14 cellular contexts compared by ENCODE assay signal in the genomic region with DNA sequence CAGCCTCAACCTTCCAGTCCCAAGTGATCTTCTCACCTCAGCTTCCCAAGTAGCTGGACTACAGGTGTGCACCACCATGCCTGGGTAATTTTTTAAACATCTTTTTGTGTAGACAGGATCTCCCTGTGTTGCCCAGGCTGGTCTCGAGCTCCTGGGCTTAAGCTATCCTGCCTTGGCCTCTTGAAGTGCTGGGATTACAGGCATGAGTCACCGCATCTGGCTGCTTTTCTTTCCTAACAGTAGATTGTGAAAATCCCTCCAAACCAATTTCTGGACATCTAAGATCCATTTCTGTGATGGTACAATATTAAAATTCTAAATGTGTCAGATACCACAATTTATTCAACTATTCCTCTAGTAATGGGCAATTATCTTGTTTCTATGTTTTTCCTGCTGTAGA. TPM values are rescaled to one million over a fixed set of nuclear protein-coding genes. Genes with fewer than 3 reads are reported as not detected.
A peak's percentile ranks its signal among the peaks of the same experiment; 100 is the strongest.
DNase-seq lines count a peak whose midpoint lies in the region; ATAC-seq and TF ChIP-seq lines count a peak whose summit lies in the region.
"Had no signal": no experiment of that assay in that cellular context is flagged by ENCODE, and none has a peak within 500 bp of the region (broad histone marks: within the 10 kb centered on the region; RNA-seq: fewer than 3 reads in every experiment).

No MANE protein-coding gene starts in this region.

- ATAC-seq in GM18502 (IDR thresholded peaks at IDR 0.05; ENCODE audit: poor library complexity, unreplicated experiment), result no peak
- ATAC-seq: activated CD8-positive, alpha-beta memory T cell treated with anti-CD3 and anti-CD28 coated beads, Interleukin-2, amount 10 ng/mL, durations not matched to agents 7 days and 5 days had no signal

- no peaks in the 10 kb centered on the region for H3K27me3 ChIP-seq in dorsolateral prefrontal cortex
- H3K27me3 ChIP-seq: BLaER1, sigmoid colon, SJSA1 had no signal

- peaks cover 0 to 2% (median 0%) of the 10 kb centered on the region in 3 donors for H3K27me3 Mint-ChIP-seq in immature natural killer cell (ENCODE audit: low read depth in 3 of 3)
- H3K27me3 Mint-ChIP-seq: activated CD8-positive, alpha-beta memory T cell treated with anti-CD3 and anti-CD28 coated beads, Interleukin-2, amount 10 ng/mL, durations not matched to agents 7 days and 5 days; activated naive CD8-positive, alpha-beta T cell treated with anti-CD3 and anti-CD28 coated beads, Interleukin-2, amount 10 ng/mL, durations not matched to agents 7 days and 5 days; stimulated activated naive CD8-positive, alpha-beta T cell treated with anti-CD3 and anti-CD28 coated beads, Interleukin-15, Interleukin-2, amounts not matched to agents 100 ng/mL and 50 ng/mL, for 24 hours had no signal

- H3K4me3 Mint-ChIP-seq in immature natural killer cell, result peak overlapping the region; percentile 81 to 93 (median 84)
- H3K4me3 Mint-ChIP-seq: activated CD8-positive, alpha-beta memory T cell treated with anti-CD3 and anti-CD28 coated beads, Interleukin-2, amount 10 ng/mL, durations not matched to agents 7 days and 5 days; activated naive CD8-positive, alpha-beta T cell treated with anti-CD3 and anti-CD28 coated beads, Interleukin-2, amount 10 ng/mL, durations not matched to agents 7 days and 5 days; stimulated activated naive CD8-positive, alpha-beta T cell treated with anti-CD3 and anti-CD28 coated beads, Interleukin-15, Interleukin-2, amounts not matched to agents 100 ng/mL and 50 ng/mL, for 24 hours had no signal

- peak overlapping the region; percentile 76 to 97 (median 88) for H3K27ac Mint-ChIP-seq in immature natural killer cell
- H3K27ac Mint-ChIP-seq: activated CD8-positive, alpha-beta memory T cell treated with anti-CD3 and anti-CD28 coated beads, Interleukin-2, amount 10 ng/mL, durations not matched to agents 7 days and 5 days; activated naive CD8-positive, alpha-beta T cell treated with anti-CD3 and anti-CD28 coated beads, Interleukin-2, amount 10 ng/mL, durations not matched to agents 7 days and 5 days; stimulated activated naive CD8-positive, alpha-beta T cell treated with anti-CD3 and anti-CD28 coated beads, Interleukin-15, Interleukin-2, amounts not matched to agents 100 ng/mL and 50 ng/mL, for 24 hours had no signal

- H3K4me3 ChIP-seq in AG10803 (ENCODE audit: low read length) (no peak overlapping the region), astrocyte of the spinal cord (ENCODE audit: low read depth, low read length) (no peak overlapping the region), dorsolateral prefrontal cortex (no peak overlapping the region)
- H3K4me3 ChIP-seq: BLaER1, sigmoid colon, SJSA1 had no signal

- no peak overlapping the region for H3K27ac ChIP-seq in dorsolateral prefrontal cortex
- H3K27ac ChIP-seq: BLaER1, sigmoid colon, SJSA1 had no signal

- peaks cover 5 to 17% (median 9%) of the 10 kb centered on the region in 3 donors for H3K36me3 Mint-ChIP-seq in immature natural killer cell

- no peaks in the 10 kb centered on the region for H3K9me3 Mint-ChIP-seq in immature natural killer cell
- H3K9me3 Mint-ChIP-seq: activated naive CD8-positive, alpha-beta T cell treated with anti-CD3 and anti-CD28 coated beads, Interleukin-2, amount 10 ng/mL, durations not matched to agents 7 days and 5 days; stimulated activated naive CD8-positive, alpha-beta T cell treated with anti-CD3 and anti-CD28 coated beads, Interleukin-15, Interleukin-2, amounts not matched to agents 100 ng/mL and 50 ng/mL, for 24 hours had no signal

- in situ Hi-C loops in astrocyte of the spinal cord (cut with HindIII; ENCODE audit: low sequenced_read_pairs), result no loop called here

- intact Hi-C loops in dorsolateral prefrontal cortex (cut with DNase I), result no loop called here

- TF ChIP-seq CTCF in AG10803 (conservative IDR thresholded peaks at IDR 0.05; ENCODE audit: low read length), result no peak
- no peak for TF ChIP-seq CTCF in astrocyte of the spinal cord (IDR thresholded peaks at IDR 0.05; ENCODE audit: low read depth, low read length)
- no peak for TF ChIP-seq CTCF in dorsolateral prefrontal cortex (IDR thresholded peaks at IDR 0.05 in 54 of 56, conservative IDR thresholded peaks at IDR 0.05 in 2 of 56; ENCODE audit: low read depth in 1 of 56, partially characterized antibody in 56 of 56)

- peaks cover 42 to 66% of the 10 kb centered on the region in 2 donors for H3K4me1 Mint-ChIP-seq in immature natural killer cell

- DNase-seq in AG10803 (ENCODE audit: low read depth) (peak; percentile 62), HT1080 (ENCODE audit: low read depth) (peak; percentile 37), astrocyte of the spinal cord (ENCODE audit: low read depth, low spot score) (peak; percentile 33), immature natural killer cell (no peak), dorsolateral prefrontal cortex (no peak), islet precursor cell (no peak), hepatic stellate cell (ENCODE audit: low spot score) (no peak)
- DNase-seq: activated CD8-positive, alpha-beta memory T cell treated with anti-CD3 and anti-CD28 coated beads, Interleukin-2, amount 10 ng/mL, durations not matched to agents 7 days and 5 days; activated naive CD8-positive, alpha-beta T cell treated with anti-CD3 and anti-CD28 coated beads, Interleukin-2, amount 10 ng/mL, durations not matched to agents 7 days and 5 days; sigmoid colon had no signal

RNA-seq across cellular contexts. Expression of gene RAB18, which starts 38.7 kb away (rescaled TPM):
- total RNA-seq in HT1080 (2014; rRNA removed; shearing (Covaris generic)), result 24.6 and 40.2 TPM in 2 replicates
- 36.6 and 50.6 TPM in 2 replicates for polyA plus RNA-seq in HT1080 (2015; cell fraction: cytosol; rRNA removed)
- polyA plus RNA-seq in HT1080 (2015; cell fraction: nucleus; rRNA removed), result 26.9 and 28.0 TPM in 2 replicates
- polyA plus RNA-seq in immature natural killer cell, result 100 to 1,000 TPM in 2 of 3 donors, 10 to 100 TPM in 1; 93.4 to 154 (median 109) TPM
- total RNA-seq in dorsolateral prefrontal cortex, result 100 to 1,000 TPM in 118 of 120 experiments, 10 to 100 TPM in 2; 87.4 to 185 (median 148) TPM

Comparison
In these comparisons a context has a peak if more than half of its experiments do, and no peak if none do; other contexts are left out.
1. DNase-seq: peak in AG10803 (single experiment), HT1080 (single experiment) and astrocyte of the spinal cord (single experiment); none in immature natural killer cell (0 of 3), dorsolateral prefrontal cortex (0 of 10), islet precursor cell (single experiment) and hepatic stellate cell (single experiment).